Comparison of ENCODE assay signal across 23 cellular contexts in genomic region chrX:148976571-148976970, GRCh38.
"Had no signal": no experiment of that assay in that cellular context is flagged by ENCODE, and none has a peak within 500 bp of the region (broad histone marks: within the 10 kb centered on the region; RNA-seq: fewer than 3 reads in every experiment).

No MANE protein-coding gene starts in this region.

- H3K27ac ChIP-seq: HL-60, KMS-11, SJSA1, SK-N-MC had no signal

- H3K4me2 ChIP-seq: KMS-11 had no signal

- H3K9me3 ChIP-seq: SJSA1 had no signal

- H3K4me3 ChIP-seq: K562, SJSA1, SK-N-MC had no signal

- H3K9ac ChIP-seq: KMS-11 had no signal

- H3K4me1 ChIP-seq: SJSA1 had no signal

- DNase-seq: Kasumi-1, MM.1S, NCI-H1092 treated with DMSO at 0.1 percent for 48 hours, NCI-H1436, NCI-H187, NCI-H2029, NCI-H2081 treated with DMSO at 0.1 percent for 48 hours, NCI-H2171, NCI-H226, NCI-H446, NCI-H510A, NCI-H524 treated with DMSO at 0.1 percent for 48 hours, NCI-H69, NCI-H774, Right ventricle myocardium superior, RPMI8226, SIG-M5, T-helper 1 cell had no signal

- H3K36me3 ChIP-seq: SJSA1 had no signal

- H3K27me3 ChIP-seq: SJSA1 had no signal
